16 cellular contexts compared by ENCODE assay signal in the genomic region with DNA sequence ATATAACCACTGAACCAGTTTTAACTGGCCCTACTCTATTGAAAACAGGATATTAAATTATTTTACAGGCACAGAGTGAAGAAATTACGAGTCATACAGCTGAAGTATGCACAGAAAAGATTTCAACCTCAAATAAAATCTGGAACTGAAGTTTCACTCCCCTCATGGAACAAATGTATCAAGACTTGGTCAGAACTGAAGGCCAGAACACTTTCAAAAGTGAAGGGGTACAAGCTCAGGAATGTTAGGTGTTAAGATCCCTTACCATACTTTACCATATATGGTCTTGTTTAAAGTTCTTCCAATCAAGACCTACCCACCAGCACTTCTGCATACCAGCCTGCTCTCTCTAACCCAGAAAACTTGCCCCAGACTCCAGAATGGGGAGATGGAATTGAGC. TPM values are rescaled to one million over a fixed set of nuclear protein-coding genes. Genes with fewer than 3 reads are reported as not detected.
DNase-seq lines count a peak whose midpoint lies in the region; ATAC-seq and TF ChIP-seq lines count a peak whose summit lies in the region.
"Had no signal": no experiment of that assay in that cellular context is flagged by ENCODE, and none has a peak within 500 bp of the region (broad histone marks: within the 10 kb centered on the region; RNA-seq: fewer than 3 reads in every experiment).

No MANE protein-coding gene starts in this region.

- H2BK120ac ChIP-seq in mesendoderm (ENCODE audit: low read depth, low read length), result no peak overlapping the region

- no peak overlapping the region for H3K4ac ChIP-seq in mesendoderm (ENCODE audit: low read depth, low read length)

- H3K36me3 Mint-ChIP-seq in immature natural killer cell (no peaks in the 10 kb centered on the region), T-cell (no peaks in the 10 kb centered on the region)
- H3K36me3 Mint-ChIP-seq: mesothelial cell of epicardium had no signal

- no peaks in the 10 kb centered on the region for H3K79me1 ChIP-seq in mesendoderm (ENCODE audit: low read length)

- no peak overlapping the region for H4K5ac ChIP-seq in mesendoderm (ENCODE audit: low read length)

- H3K4me3 Mint-ChIP-seq in immature natural killer cell, result no peak overlapping the region
- no peak overlapping the region for H3K4me3 Mint-ChIP-seq in T-cell
- H3K4me3 Mint-ChIP-seq: HFFc6; mesothelial cell of epicardium; T-helper 1 cell treated with Interleukin-12 subunit alpha and Interleukin-12 subunit beta and Interleukin-4 antibody, amounts not matched to agents 30 μg/mL and 1 μg/mL, for 36 hours had no signal

- no peaks in the 10 kb centered on the region for H3K4me1 Mint-ChIP-seq in immature natural killer cell
- H3K4me1 Mint-ChIP-seq in T-cell, result no peaks in the 10 kb centered on the region

- H3K27ac ChIP-seq in mesendoderm (ENCODE audit: low read depth, low read length), result no peak overlapping the region
- H3K27ac ChIP-seq: right atrium auricular region had no signal

- no peak for ATAC-seq in T-cell (replicated peaks in 1 of 4)

- peaks cover 0 to 4% (median 0%) of the 10 kb centered on the region in 3 donors for H3K27me3 Mint-ChIP-seq in immature natural killer cell (ENCODE audit: low read depth in 3 of 3)
- H3K27me3 Mint-ChIP-seq in T-cell, result no peaks in the 10 kb centered on the region

- no peak overlapping the region for H2BK5ac ChIP-seq in mesendoderm (ENCODE audit: low read length)

- CTCF ChIA-PET in T-cell (lab: Charles Lee), result interaction anchor here in 1 of 2 donors (1.4 kb wide), 1 partner anchor 202 kb away, joined by 3 read pairs; no protein-coding TSS in a partner anchor

- POLR2A ChIA-PET in T-cell (lab: Charles Lee), result no interaction called here

- H2BK15ac ChIP-seq in mesendoderm (replicated peaks; ENCODE audit: low read depth), result no peak overlapping the region

- no peak overlapping the region for H3K56ac ChIP-seq in mesendoderm (ENCODE audit: low read length)

- no peak overlapping the region for H3K9ac ChIP-seq in mesendoderm (ENCODE audit: low read length)

- H3K27ac Mint-ChIP-seq in immature natural killer cell (no peak overlapping the region), T-cell (no peak overlapping the region)
- H3K27ac Mint-ChIP-seq: HFFc6; mesothelial cell of epicardium; T-helper 1 cell treated with Interleukin-12 subunit alpha and Interleukin-12 subunit beta and Interleukin-4 antibody, amounts not matched to agents 30 μg/mL and 1 μg/mL, for 36 hours had no signal

- no peaks in the 10 kb centered on the region for H3K27me3 ChIP-seq in mesendoderm (ENCODE audit: insufficient read depth, low read length, poor library complexity)
- H3K27me3 ChIP-seq: right atrium auricular region had no signal

- H3K18ac ChIP-seq in mesendoderm (ENCODE audit: low read length), result no peak overlapping the region

- no peak overlapping the region for H4K8ac ChIP-seq in mesendoderm (ENCODE audit: low read depth, low read length)

- TF ChIP-seq CTCF in choroid plexus epithelial cell (conservative IDR thresholded peaks at IDR 0.05; ENCODE audit: low read depth, low read length), result no peak

- WGBS in mesendoderm (ENCODE audit: extremely low coverage, insufficient coverage, low lambda C conversion rate), result no CpG with 5 or more reads among the region's 1 CpG

- no peaks in the 10 kb centered on the region for H3K36me3 ChIP-seq in mesendoderm (ENCODE audit: control insufficient read depth, insufficient read depth, low read length)
- H3K36me3 ChIP-seq: right atrium auricular region had no signal

- no peak overlapping the region for H3K23ac ChIP-seq in mesendoderm (ENCODE audit: low read length)

- no peak overlapping the region for H3K4me2 ChIP-seq in mesendoderm (ENCODE audit: low read length)

- no peak overlapping the region for H2AK5ac ChIP-seq in mesendoderm (ENCODE audit: low read length)

- H3K9me3 Mint-ChIP-seq in immature natural killer cell (no peaks in the 10 kb centered on the region), T-cell (no peaks in the 10 kb centered on the region)
- H3K9me3 Mint-ChIP-seq: T-helper 1 cell treated with Interleukin-12 subunit alpha and Interleukin-12 subunit beta and Interleukin-4 antibody, amounts not matched to agents 30 μg/mL and 1 μg/mL, for 36 hours had no signal

- H3K4me1 ChIP-seq in mesendoderm (ENCODE audit: control insufficient read depth, low read depth, low read length), result no peaks in the 10 kb centered on the region
- H3K4me1 ChIP-seq: right atrium auricular region had no signal

- DNase-seq in AG08396 (ENCODE audit: low spot score), result peak; percentile 25
- peak; percentile 67 for DNase-seq in LHCN-M2 (ENCODE audit: low read depth)
- DNase-seq in choroid plexus epithelial cell (ENCODE audit: low read depth), result peak; percentile 43
- peak; percentile 37 for DNase-seq in mesendoderm
- no peak for DNase-seq in NCI-H2081 treated with DMSO at 0.1 percent for 48 hours (lab: John Stamatoyannopoulos, UW)
- no peak for DNase-seq in ecto neural progenitor cell (ENCODE audit: low spot score)
- DNase-seq in immature natural killer cell, result no peak
- DNase-seq in T-cell, result no peak
- DNase-seq: activated effector memory CD4-positive, alpha-beta T cell treated with Interleukin-2 at 50 U/mL for 16 hours; aorta; HFFc6; NCI-H1436 treated with DMSO at 0.1 percent for 48 hours; NCI-H446 treated with DMSO at 0.1 percent for 48 hours had no signal

- no peaks in the 10 kb centered on the region for H3K79me2 ChIP-seq in mesendoderm (ENCODE audit: control insufficient read depth, insufficient read depth, low read length)

- H3K4me3 ChIP-seq in choroid plexus epithelial cell (ENCODE audit: low read depth, low read length) (no peak overlapping the region), mesendoderm (ENCODE audit: low read length) (no peak overlapping the region)
- H3K4me3 ChIP-seq: right atrium auricular region had no signal

RNA-seq across cellular contexts. Expression of a gene that starts 59.8 kb away (rescaled TPM):
- total RNA-seq in LHCN-M2 (2014; rRNA removed), result 11.2 and 11.7 TPM in 2 replicates
- 8.2 TPM for polyA plus RNA-seq in LHCN-M2 (2012)
- 1.8 TPM for polyA plus RNA-seq in mesendoderm (2013, experiment 1 of 2)
- polyA plus RNA-seq in mesendoderm (2013, experiment 2 of 2), result 1.7 TPM
- polyA plus RNA-seq in immature natural killer cell, result 10 to 100 TPM in 2 of 3 donors, 1 to 10 TPM in 1; 6.2 to 12.6 (median 10.3) TPM
- 10 to 100 TPM in 3 of 5 donors, 1 to 10 TPM in 2; 9.0 to 15.6 (median 13.5) TPM for total RNA-seq in T-cell

Comparison
In these comparisons a context has a peak if more than half of its experiments do, and no peak if none do; other contexts are left out.
1. DNase-seq: peak in AG08396 (single experiment), LHCN-M2 (single experiment), choroid plexus epithelial cell (single experiment) and mesendoderm (single experiment); none in NCI-H2081 treated with DMSO at 0.1 percent for 48 hours (single experiment), ecto neural progenitor cell (single experiment), immature natural killer cell (0 of 3) and T-cell (0 of 34).